Comparison of ENCODE assay signal across 1 cellular context in genomic region chr10:971150-971542, GRCh38.
TF ChIP-seq lines count a peak whose summit lies in the region.

No MANE protein-coding gene starts in this region.

TF ChIP-seq in GM12878, 131 proteins besides CTCF, POLR2A, EP300 and RAD21:
- no peak for TF ChIP-seq PKNOX1 (IDR thresholded peaks at IDR 0.05)
- peak; percentile 47; the same call in 1 of the 2 replicates for TF ChIP-seq ATF7 (IDR thresholded peaks at IDR 0.05; ENCODE audit: low read depth)
